Comparison of ENCODE assay signal across 16 cellular contexts in the genomic region with DNA sequence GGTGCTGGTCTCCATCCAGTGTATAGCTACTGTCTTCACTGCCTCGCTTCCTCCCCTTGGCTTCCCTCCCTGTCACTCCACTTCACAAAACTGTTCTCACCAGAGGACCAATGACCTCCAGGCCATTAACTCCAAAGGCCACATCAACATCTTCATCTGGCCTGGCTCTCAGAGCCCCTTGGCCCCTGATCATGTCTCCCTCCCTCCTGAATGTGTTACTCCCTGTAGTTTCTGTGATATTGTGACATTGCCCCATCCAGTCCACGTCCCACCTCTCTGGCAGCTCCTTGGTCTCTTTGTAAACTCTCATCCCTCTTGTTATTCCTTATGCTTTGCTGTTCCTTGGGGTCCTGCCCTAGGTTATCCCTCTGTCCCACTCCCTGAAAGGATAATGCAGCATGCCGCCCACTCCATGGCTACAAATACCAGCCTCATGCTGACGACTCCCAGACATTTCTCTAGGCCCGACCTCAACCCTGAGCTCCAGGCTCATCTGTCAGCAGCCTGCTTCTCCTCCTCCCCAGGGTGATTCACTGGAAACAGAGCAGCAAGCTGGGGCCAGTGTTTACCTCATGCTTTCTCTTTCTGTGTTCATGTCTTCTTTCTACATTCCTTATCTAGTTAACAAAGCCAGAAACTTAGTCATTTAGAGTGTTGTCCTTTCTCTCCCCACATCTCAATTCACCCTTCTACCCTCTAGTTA.
A peak's percentile ranks its signal among the peaks of the same experiment; 100 is the strongest.
DNase-seq lines count a peak whose midpoint lies in the region; ATAC-seq and TF ChIP-seq lines count a peak whose summit lies in the region.
"Had no signal": no experiment of that assay in that cellular context is flagged by ENCODE, and none has a peak within 500 bp of the region (broad histone marks: within the 10 kb centered on the region; RNA-seq: fewer than 3 reads in every experiment).

No MANE protein-coding gene starts in this region.

- 72 to 75% methylated on average over 5 of the region's 5 CpGs for WGBS in body of pancreas, 2 donors

- no peaks in the 10 kb centered on the region for H3K36me3 ChIP-seq in body of pancreas (replicated peaks in 1 of 2; ENCODE audit: insufficient read depth in 1 of 2, low read depth in 2 of 2)
- H3K36me3 ChIP-seq in GM23338 (ENCODE audit: insufficient read depth) = no peaks in the 10 kb centered on the region

- no peak overlapping the region for H3K4me3 Mint-ChIP-seq in GM23338
- H3K4me3 Mint-ChIP-seq: stimulated activated naive CD8-positive, alpha-beta T cell treated with anti-CD3 and anti-CD28 coated beads, Interleukin-15, Interleukin-2, amounts not matched to agents 100 ng/mL and 50 ng/mL, for 24 hours had no signal

- no peaks in the 10 kb centered on the region for H3F3A ChIP-seq in GM23338 (replicated peaks; ENCODE audit: low read depth)

- H3K9me3 Mint-ChIP-seq in GM23338 = no peaks in the 10 kb centered on the region
- H3K9me3 Mint-ChIP-seq: stimulated activated naive CD8-positive, alpha-beta T cell treated with anti-CD3 and anti-CD28 coated beads, Interleukin-15, Interleukin-2, amounts not matched to agents 100 ng/mL and 50 ng/mL, for 24 hours had no signal

- H3K27me3 ChIP-seq in body of pancreas = no peaks in the 10 kb centered on the region
- no peaks in the 10 kb centered on the region for H3K27me3 ChIP-seq in GM23338 (ENCODE audit: insufficient read depth)

- H3K4me3 ChIP-seq in body of pancreas = no peak overlapping the region
- H3K4me3 ChIP-seq in coronary artery = no peak overlapping the region
- no peak overlapping the region for H3K4me3 ChIP-seq in GM23338

- no peaks in the 10 kb centered on the region for H3K9me3 ChIP-seq in body of pancreas

- TF ChIP-seq CTCF in body of pancreas (IDR thresholded peaks at IDR 0.05) = no peak
- no peak for TF ChIP-seq CTCF in coronary artery (IDR thresholded peaks at IDR 0.05)
- no peak for TF ChIP-seq CTCF in GM23338 (conservative IDR thresholded peaks at IDR 0.05; ENCODE audit: low read depth in 2 of 2)

- H2AFZ ChIP-seq in GM23338 = no peak overlapping the region

- peak; percentile 4 for DNase-seq in HCEC 1CT
- DNase-seq in body of pancreas = peak in 1 of 4 donors; percentile 19
- peak; percentile 75 for DNase-seq in hepatic stellate cell (ENCODE audit: low spot score)
- DNase-seq in stromal cell of bone marrow (ENCODE audit: low read depth) = peak; percentile 58
- DNase-seq in coronary artery (ENCODE audit: low spot score) = no peak
- no peak for DNase-seq in GM23338 (ENCODE audit: low spot score)
- no peak for DNase-seq in NCI-H2227 (lab: John Stamatoyannopoulos, UW; ENCODE audit: unreplicated experiment)
- DNase-seq: DMS153; NCI-H510A treated with DMSO at 0.1 percent for 48 hours; nucleus accumbens; SHP77 treated with DMSO at 0.1 percent for 48 hours; stimulated activated CD4-positive, alpha-beta T cell treated with anti-CD3 and anti-CD28 coated beads, Interleukin-4, amount 100 ng/mL, for 1 hour had no signal

- no peak for TF ChIP-seq POLR2A in body of pancreas (IDR thresholded peaks at IDR 0.05)

- intact Hi-C loops in body of pancreas (cut with DNase I) = no loop called here

- H3K79me2 ChIP-seq in GM23338 (replicated peaks; ENCODE audit: insufficient read depth) = no peaks in the 10 kb centered on the region

- no peaks in the 10 kb centered on the region; the same call in 2 of the 3 replicates for H3K4me1 Mint-ChIP-seq in GM23338

- peak; percentile 56 for ATAC-seq in body of pancreas
- ATAC-seq in GM23338 = no peak
- ATAC-seq in HG02571 (IDR thresholded peaks at IDR 0.05; ENCODE audit: unreplicated experiment) = no peak

- peaks cover 1% of the 10 kb centered on the region for H3K27me3 Mint-ChIP-seq in GM23338 (ENCODE audit: insufficient read depth, low read depth, poor library complexity)

- H3K27ac ChIP-seq in body of pancreas (no peak overlapping the region), coronary artery (peak overlapping the region in 1 of 2 donors; percentile 63), GM23338 (ENCODE audit: low read depth) (no peak overlapping the region)
- H3K27ac ChIP-seq: HL-60, VCaP had no signal

- H3K4me2 ChIP-seq in GM23338 = no peak overlapping the region

- H3K36me3 Mint-ChIP-seq in GM23338 (ENCODE audit: low read depth) = no peaks in the 10 kb centered on the region

- peaks cover 7% of the 10 kb centered on the region; the same call in 1 of the 2 replicates for H3K9me2 ChIP-seq in GM23338 (ENCODE audit: insufficient read depth)

- no peaks in the 10 kb centered on the region for H4K20me1 ChIP-seq in GM23338 (replicated peaks; ENCODE audit: insufficient read depth)

- H3K27ac Mint-ChIP-seq in GM23338 = no peak overlapping the region
- H3K27ac Mint-ChIP-seq: stimulated activated naive CD8-positive, alpha-beta T cell treated with anti-CD3 and anti-CD28 coated beads, Interleukin-15, Interleukin-2, amounts not matched to agents 100 ng/mL and 50 ng/mL, for 24 hours had no signal

- no peaks in the 10 kb centered on the region for H3K4me1 ChIP-seq in body of pancreas
- no peaks in the 10 kb centered on the region for H3K4me1 ChIP-seq in GM23338 (ENCODE audit: insufficient read depth)

TF ChIP-seq in GM23338, 12 proteins besides CTCF, POLR2A, EP300 and RAD21 (continues in another document):
- TF ChIP-seq STAT1 (IDR thresholded peaks at IDR 0.05; ENCODE audit: unreplicated experiment) (no peak), EZH2 (IDR thresholded peaks at IDR 0.05; ENCODE audit: low read depth, unreplicated experiment) (no peak), ZNF331 (CRISPR knock-in tag; IDR thresholded peaks at IDR 0.05; ENCODE audit: low read depth) (no peak), NANOG (IDR thresholded peaks at IDR 0.05; ENCODE audit: borderline replicate concordance) (no peak)
- TF ChIP-seq, protein P1, sequence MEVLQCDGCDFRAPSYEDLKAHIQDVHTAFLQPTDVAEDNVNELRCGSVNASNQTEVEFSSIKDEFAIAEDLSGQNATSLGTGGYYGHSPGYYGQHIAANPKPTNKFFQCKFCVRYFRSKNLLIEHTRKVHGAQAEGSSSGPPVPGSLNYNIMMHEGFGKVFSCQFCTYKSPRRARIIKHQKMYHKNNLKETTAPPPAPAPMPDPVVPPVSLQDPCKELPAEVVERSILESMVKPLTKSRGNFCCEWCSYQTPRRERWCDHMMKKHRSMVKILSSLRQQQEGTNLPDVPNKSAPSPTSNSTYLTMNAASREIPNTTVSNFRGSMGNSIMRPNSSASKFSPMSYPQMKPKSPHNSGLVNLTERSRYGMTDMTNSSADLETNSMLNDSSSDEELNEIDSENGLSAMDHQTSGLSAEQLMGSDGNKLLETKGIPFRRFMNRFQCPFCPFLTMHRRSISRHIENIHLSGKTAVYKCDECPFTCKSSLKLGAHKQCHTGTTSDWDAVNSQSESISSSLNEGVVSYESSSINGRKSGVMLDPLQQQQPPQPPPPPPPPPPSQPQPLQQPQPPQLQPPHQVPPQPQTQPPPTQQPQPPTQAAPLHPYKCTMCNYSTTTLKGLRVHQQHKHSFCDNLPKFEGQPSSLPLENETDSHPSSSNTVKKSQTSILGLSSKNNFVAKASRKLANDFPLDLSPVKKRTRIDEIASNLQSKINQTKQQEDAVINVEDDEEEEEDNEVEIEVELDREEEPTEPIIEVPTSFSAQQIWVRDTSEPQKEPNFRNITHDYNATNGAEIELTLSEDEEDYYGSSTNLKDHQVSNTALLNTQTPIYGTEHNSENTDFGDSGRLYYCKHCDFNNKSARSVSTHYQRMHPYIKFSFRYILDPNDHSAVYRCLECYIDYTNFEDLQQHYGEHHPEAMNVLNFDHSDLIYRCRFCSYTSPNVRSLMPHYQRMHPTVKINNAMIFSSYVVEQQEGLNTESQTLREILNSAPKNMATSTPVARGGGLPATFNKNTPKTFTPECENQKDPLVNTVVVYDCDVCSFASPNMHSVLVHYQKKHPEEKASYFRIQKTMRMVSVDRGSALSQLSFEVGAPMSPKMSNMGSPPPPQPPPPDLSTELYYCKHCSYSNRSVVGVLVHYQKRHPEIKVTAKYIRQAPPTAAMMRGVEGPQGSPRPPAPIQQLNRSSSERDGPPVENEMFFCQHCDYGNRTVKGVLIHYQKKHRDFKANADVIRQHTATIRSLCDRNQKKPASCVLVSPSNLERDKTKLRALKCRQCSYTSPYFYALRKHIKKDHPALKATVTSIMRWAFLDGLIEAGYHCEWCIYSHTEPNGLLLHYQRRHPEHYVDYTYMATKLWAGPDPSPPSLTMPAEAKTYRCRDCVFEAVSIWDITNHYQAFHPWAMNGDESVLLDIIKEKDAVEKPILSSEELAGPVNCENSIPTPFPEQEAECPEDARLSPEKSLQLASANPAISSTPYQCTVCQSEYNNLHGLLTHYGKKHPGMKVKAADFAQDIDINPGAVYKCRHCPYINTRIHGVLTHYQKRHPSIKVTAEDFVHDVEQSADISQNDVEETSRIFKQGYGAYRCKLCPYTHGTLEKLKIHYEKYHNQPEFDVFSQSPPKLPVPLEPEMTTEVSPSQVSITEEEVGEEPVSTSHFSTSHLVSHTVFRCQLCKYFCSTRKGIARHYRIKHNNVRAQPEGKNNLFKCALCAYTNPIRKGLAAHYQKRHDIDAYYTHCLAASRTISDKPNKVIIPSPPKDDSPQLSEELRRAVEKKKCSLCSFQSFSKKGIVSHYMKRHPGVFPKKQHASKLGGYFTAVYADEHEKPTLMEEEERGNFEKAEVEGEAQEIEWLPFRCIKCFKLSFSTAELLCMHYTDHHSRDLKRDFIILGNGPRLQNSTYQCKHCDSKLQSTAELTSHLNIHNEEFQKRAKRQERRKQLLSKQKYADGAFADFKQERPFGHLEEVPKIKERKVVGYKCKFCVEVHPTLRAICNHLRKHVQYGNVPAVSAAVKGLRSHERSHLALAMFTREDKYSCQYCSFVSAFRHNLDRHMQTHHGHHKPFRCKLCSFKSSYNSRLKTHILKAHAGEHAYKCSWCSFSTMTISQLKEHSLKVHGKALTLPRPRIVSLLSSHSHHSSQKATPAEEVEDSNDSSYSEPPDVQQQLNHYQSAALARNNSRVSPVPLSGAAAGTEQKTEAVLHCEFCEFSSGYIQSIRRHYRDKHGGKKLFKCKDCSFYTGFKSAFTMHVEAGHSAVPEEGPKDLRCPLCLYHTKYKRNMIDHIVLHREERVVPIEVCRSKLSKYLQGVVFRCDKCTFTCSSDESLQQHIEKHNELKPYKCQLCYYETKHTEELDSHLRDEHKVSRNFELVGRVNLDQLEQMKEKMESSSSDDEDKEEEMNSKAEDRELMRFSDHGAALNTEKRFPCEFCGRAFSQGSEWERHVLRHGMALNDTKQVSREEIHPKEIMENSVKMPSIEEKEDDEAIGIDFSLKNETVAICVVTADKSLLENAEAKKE (CRISPR knock-in tag; IDR thresholded peaks at IDR 0.05) = no peak
- TF ChIP-seq, protein P2, sequence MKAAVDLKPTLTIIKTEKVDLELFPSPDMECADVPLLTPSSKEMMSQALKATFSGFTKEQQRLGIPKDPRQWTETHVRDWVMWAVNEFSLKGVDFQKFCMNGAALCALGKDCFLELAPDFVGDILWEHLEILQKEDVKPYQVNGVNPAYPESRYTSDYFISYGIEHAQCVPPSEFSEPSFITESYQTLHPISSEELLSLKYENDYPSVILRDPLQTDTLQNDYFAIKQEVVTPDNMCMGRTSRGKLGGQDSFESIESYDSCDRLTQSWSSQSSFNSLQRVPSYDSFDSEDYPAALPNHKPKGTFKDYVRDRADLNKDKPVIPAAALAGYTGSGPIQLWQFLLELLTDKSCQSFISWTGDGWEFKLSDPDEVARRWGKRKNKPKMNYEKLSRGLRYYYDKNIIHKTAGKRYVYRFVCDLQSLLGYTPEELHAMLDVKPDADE (IDR thresholded peaks at IDR 0.05) = no peak

Comparison
In these comparisons a context has a peak if more than half of its experiments do, and no peak if none do; other contexts are left out.
1. DNase-seq: peak in HCEC 1CT (single experiment), hepatic stellate cell (single experiment) and stromal cell of bone marrow (single experiment); none in coronary artery (single experiment), GM23338 (single experiment) and NCI-H2227 (single experiment).